In the genomic region with DNA sequence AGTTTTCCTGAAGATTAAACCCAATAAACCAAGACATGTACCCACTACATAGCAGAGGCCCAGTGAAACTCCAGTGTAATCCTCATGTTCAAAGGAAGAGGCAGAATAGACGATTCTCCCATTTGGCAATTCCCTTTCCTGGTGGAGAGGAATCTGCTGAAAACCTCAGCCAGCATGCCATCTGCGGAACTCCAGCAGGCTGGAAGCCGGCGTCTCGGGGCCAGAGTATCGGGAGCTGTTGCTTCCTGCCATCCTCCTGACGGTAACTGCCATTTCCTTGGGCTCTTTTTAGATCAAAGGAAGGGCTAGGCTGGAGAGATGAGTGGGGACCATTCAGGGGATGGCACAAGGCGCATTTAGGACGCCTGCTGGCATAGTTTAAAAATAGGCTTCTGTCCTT, we compare ENCODE assay signal across 19 cellular contexts. TPM values are rescaled to one million over a fixed set of nuclear protein-coding genes. Genes with fewer than 3 reads are reported as not detected.
DNase-seq lines count a peak whose midpoint lies in the region; ATAC-seq, FAIRE-seq and TF ChIP-seq lines count a peak whose summit lies in the region.
"Had no signal": no experiment of that assay in that cellular context is flagged by ENCODE, and none has a peak within 500 bp of the region (broad histone marks: within the 10 kb centered on the region; RNA-seq: fewer than 3 reads in every experiment).

No MANE protein-coding gene starts in this region.

- TF ChIP-seq POLR2A in esophagus squamous epithelium (IDR thresholded peaks at IDR 0.05), result no peak

- H3K36me3 ChIP-seq in RWPE2 (ENCODE audit: low read depth), result peaks cover 22% of the 10 kb centered on the region
- H3K36me3 ChIP-seq in esophagus squamous epithelium, result peaks cover 0 to 8% (median 0%) of the 10 kb centered on the region in 3 donors
- H3K36me3 ChIP-seq in muscle layer of colon (ENCODE audit: insufficient read depth, low read length), result peaks cover 14% of the 10 kb centered on the region
- no peaks in the 10 kb centered on the region for H3K36me3 ChIP-seq in tibial artery
- H3K36me3 ChIP-seq: neural progenitor cell, thoracic aorta had no signal

- H3K4me3 ChIP-seq in RWPE2 (ENCODE audit: severe bottlenecking), result no peak overlapping the region
- H3K4me3 ChIP-seq in esophagus squamous epithelium, result no peak overlapping the region
- no peak overlapping the region for H3K4me3 ChIP-seq in muscle layer of colon (ENCODE audit: low read depth in 1 of 2, low read length in 2 of 2)
- H3K4me3 ChIP-seq in tibial artery, result no peak overlapping the region
- H3K4me3 ChIP-seq: neural progenitor cell, SJSA1, thoracic aorta had no signal

- no peak for FAIRE-seq in HTR-8/SVneo (lab: Jason Lieb, UNC)
- FAIRE-seq: endometrium, H1 had no signal

- H3K4me1 ChIP-seq in RWPE2 (ENCODE audit: insufficient read depth, poor library complexity, severe bottlenecking), result peaks cover 19% of the 10 kb centered on the region
- peaks cover 18 to 99% (median 66%) of the 10 kb centered on the region in 3 donors for H3K4me1 ChIP-seq in esophagus squamous epithelium
- peaks cover 79% of the 10 kb centered on the region for H3K4me1 ChIP-seq in muscle layer of colon (ENCODE audit: insufficient read depth, low read length)
- H3K4me1 ChIP-seq in tibial artery, result peaks cover 8 to 80% (median 42%) of the 10 kb centered on the region in 4 donors

- peak overlapping the region; percentile 91 for H3K27ac ChIP-seq in RWPE2 (ENCODE audit: poor library complexity, severe bottlenecking)
- peak overlapping the region; percentile 72 to 90 (median 88) for H3K27ac ChIP-seq in esophagus squamous epithelium
- peak overlapping the region; percentile 48 for H3K27ac ChIP-seq in muscle layer of colon (ENCODE audit: low read depth, low read length)
- H3K27ac ChIP-seq in tibial artery, result peak overlapping the region; percentile 84 to 90
- H3K27ac ChIP-seq: neural progenitor cell had no signal

- H3K9me3 ChIP-seq in RWPE2 (ENCODE audit: severe bottlenecking), result no peaks in the 10 kb centered on the region
- H3K9me3 ChIP-seq in esophagus squamous epithelium, result no peaks in the 10 kb centered on the region
- no peaks in the 10 kb centered on the region for H3K9me3 ChIP-seq in muscle layer of colon (ENCODE audit: low read length)
- no peaks in the 10 kb centered on the region for H3K9me3 ChIP-seq in tibial artery
- H3K9me3 ChIP-seq: SJSA1, thoracic aorta had no signal

- intact Hi-C loops in esophagus squamous epithelium (cut with DNase I) (no loop called here), tibial artery (cut with DNase I; ENCODE audit: low total_unique reads) (no loop called here)

- DNase-seq in RWPE2 (ENCODE audit: low spot score) (no peak), esophagus squamous epithelium (lab: John Stamatoyannopoulos, UW) (no peak), tibial artery (peak in 1 of 2 donors; percentile 46), SK-N-DZ (ENCODE audit: low spot score) (no peak), HTR-8/SVneo (ENCODE audit: insufficient read length, low spot score) (no peak), CD1c-positive myeloid dendritic cell (ENCODE audit: extremely low spot score) (no peak)
- DNase-seq: activated CD8-positive, alpha-beta memory T cell treated with anti-CD3 and anti-CD28 coated beads, Interleukin-2, amount 50 U/mL, for 4 hours; activated naive CD8-positive, alpha-beta T cell treated with anti-CD3 and anti-CD28 coated beads, Interleukin-2, amount 10 ng/mL, durations not matched to agents 7 days and 5 days; DMS79 treated with DMSO at 0.1 percent for 48 hours; NCI-H1930; NCI-H2227 treated with DMSO at 0.1 percent for 48 hours; T-helper 2 cell had no signal

- 77% methylated on average over 5 to 7 of the region's 9 CpGs for WGBS in esophagus squamous epithelium, 2 donors

- no peak overlapping the region for H3K9ac ChIP-seq in muscle layer of colon (ENCODE audit: low read length)
- H3K9ac ChIP-seq: neural progenitor cell had no signal

- H3K27me3 ChIP-seq in RWPE2 (ENCODE audit: insufficient read depth, poor library complexity, severe bottlenecking) (no peaks in the 10 kb centered on the region), esophagus squamous epithelium (no peaks in the 10 kb centered on the region), muscle layer of colon (ENCODE audit: control insufficient read depth in 1 of 2, insufficient read depth in 2 of 2, low read length in 2 of 2) (no peaks in the 10 kb centered on the region), tibial artery (no peaks in the 10 kb centered on the region)
- H3K27me3 ChIP-seq: neural progenitor cell, SJSA1 had no signal

- ATAC-seq in RWPE2 (ENCODE audit: low read depth), result no peak
- ATAC-seq in GM21528 (IDR thresholded peaks at IDR 0.05; ENCODE audit: low FRiP score, unreplicated experiment), result no peak

- no peak for TF ChIP-seq CTCF in RWPE2 (IDR thresholded peaks at IDR 0.05; ENCODE audit: poor library complexity, severe bottlenecking)
- no peak for TF ChIP-seq CTCF in esophagus squamous epithelium (IDR thresholded peaks at IDR 0.05)
- TF ChIP-seq CTCF in tibial artery (IDR thresholded peaks at IDR 0.05), result no peak

RNA-seq across cellular contexts. Expression of gene NEURL1B, which starts 20.5 kb away (rescaled TPM):
- 10 to 100 TPM; 11.9 to 18.8 (median 15.6) TPM for total RNA-seq in esophagus squamous epithelium
- polyA plus RNA-seq in SK-N-DZ (2014; cell fraction: cytosol; rRNA removed), result 11.1 and 16.8 TPM in 2 replicates
- polyA plus RNA-seq in SK-N-DZ (2014; cell fraction: nucleus; rRNA removed), result 18.0 and 21.0 TPM in 2 replicates
